23 cellular contexts compared by ENCODE assay signal in the genomic region with DNA sequence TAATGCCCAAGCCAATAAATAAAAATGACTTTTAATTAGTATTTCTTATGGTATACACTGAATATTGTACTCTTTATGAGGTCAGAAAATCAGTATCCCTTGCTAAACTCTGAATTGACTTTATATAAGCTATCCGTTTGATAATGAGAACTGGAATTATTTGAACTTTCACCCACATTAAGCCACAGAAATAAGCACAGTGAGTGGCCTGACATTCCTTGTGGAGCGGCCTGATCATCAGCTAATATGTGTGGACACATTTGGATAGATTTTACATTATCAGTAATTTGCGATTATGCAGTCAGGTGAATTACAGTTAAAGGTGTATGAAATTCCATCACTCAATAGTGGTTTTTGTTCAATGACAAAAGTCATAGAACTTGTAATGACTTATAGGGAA.
A peak's percentile ranks its signal among the peaks of the same experiment; 100 is the strongest.
DNase-seq lines count a peak whose midpoint lies in the region; ATAC-seq, FAIRE-seq and TF ChIP-seq lines count a peak whose summit lies in the region.
"Had no signal": no experiment of that assay in that cellular context is flagged by ENCODE, and none has a peak within 500 bp of the region (broad histone marks: within the 10 kb centered on the region; RNA-seq: fewer than 3 reads in every experiment).

No MANE protein-coding gene starts in this region.

- TF ChIP-seq POLR2A in heart left ventricle (IDR thresholded peaks at IDR 0.05) (no peak), transverse colon (IDR thresholded peaks at IDR 0.05) (no peak)

- in situ Hi-C loops in mammary epithelial cell (cut with MboI; ENCODE audit: low sequenced_read_pairs in 2 of 2) (no loop called here), transverse colon (cut with MboI; ENCODE audit: low pct_ligation_motif_present in 1 of 4, low pct_unique_long_range_greater_than_20kb in 1 of 4, low sequenced_read_pairs in 3 of 4) (no loop called here)

- FAIRE-seq in keratinocyte (lab: Jason Lieb, UNC) = no peak
- FAIRE-seq: GM12878 had no signal

- no peak for TF ChIP-seq CTCF in heart left ventricle (IDR thresholded peaks at IDR 0.05)
- TF ChIP-seq CTCF in mammary epithelial cell (conservative IDR thresholded peaks at IDR 0.05 in 1 of 2, IDR thresholded peaks at IDR 0.05 in 1 of 2; ENCODE audit: extremely low read depth in 1 of 2, insufficient read depth in 1 of 2, low read depth in 1 of 2, low read length in 2 of 2) = no peak
- no peak for TF ChIP-seq CTCF in keratinocyte (optimal IDR thresholded peaks at IDR 0.05 in 1 of 3, IDR thresholded peaks at IDR 0.05 in 1 of 3, conservative IDR thresholded peaks at IDR 0.05 in 1 of 3; ENCODE audit: extremely low read depth in 1 of 3, insufficient read depth in 2 of 3, low read length in 3 of 3)
- no peak for TF ChIP-seq CTCF in thoracic aorta (IDR thresholded peaks at IDR 0.05)
- TF ChIP-seq CTCF in transverse colon (IDR thresholded peaks at IDR 0.05) = no peak

- peak overlapping the region in 11 of 12 donors; percentile 3 to 81 (median 52) for H3K27ac ChIP-seq in heart left ventricle
- H3K27ac ChIP-seq in mammary epithelial cell (ENCODE audit: insufficient read depth, low read depth, low read length) = peak overlapping the region; percentile 89
- peak overlapping the region; percentile 84 for H3K27ac ChIP-seq in keratinocyte (ENCODE audit: control insufficient read depth, insufficient read depth, low read length)
- H3K27ac ChIP-seq in thoracic aorta = no peak overlapping the region
- H3K27ac ChIP-seq in transverse colon = no peak overlapping the region
- H3K27ac ChIP-seq: vagina had no signal

- TF ChIP-seq EP300 in transverse colon (IDR thresholded peaks at IDR 0.05; ENCODE audit: low read depth) = no peak

- H3K79me2 ChIP-seq in mammary epithelial cell (ENCODE audit: insufficient read depth, low read length) (no peaks in the 10 kb centered on the region), keratinocyte (ENCODE audit: control insufficient read depth, insufficient read depth, low read length) (no peaks in the 10 kb centered on the region)

- H4K20me1 ChIP-seq in mammary epithelial cell (ENCODE audit: insufficient read depth, low read length) (no peaks in the 10 kb centered on the region), keratinocyte (ENCODE audit: control insufficient read depth, extremely low read depth, insufficient read depth, low read length) (no peaks in the 10 kb centered on the region)

- H2AFZ ChIP-seq in mammary epithelial cell (ENCODE audit: low read depth, low read length) (no peak overlapping the region), keratinocyte (ENCODE audit: control insufficient read depth, low read length) (no peak overlapping the region)

- CTCF ChIA-PET in mammary epithelial cell (lab: Charles Lee; ENCODE audit: low non-redundant PET) = no interaction called here

- 44 to 53% (median 46%) methylated on average over 3 of the region's 3 CpGs for WGBS in heart left ventricle, 4 donors
- 97% methylated on average over 3 of the region's 3 CpGs for WGBS in mammary epithelial cell (ENCODE audit: low coverage, missing lambda C conversion rate)
- 93 to 96% methylated on average over 3 of the region's 3 CpGs for WGBS in transverse colon (ENCODE audit: low coverage in 1 of 2), 2 donors

- peak in 3 of 4 donors; percentile 45 to 69 (median 65) for ATAC-seq in heart left ventricle
- no peak for ATAC-seq in thoracic aorta (ENCODE audit: insufficient number of reproducible peaks, low FRiP score, low read depth)
- ATAC-seq: GM12878 had no signal

- H3K9me3 ChIP-seq in heart left ventricle = peaks cover 0 to under 1% (median 0%) of the 10 kb centered on the region in 12 donors
- peaks cover 3% of the 10 kb centered on the region for H3K9me3 ChIP-seq in mammary epithelial cell (replicated peaks; ENCODE audit: insufficient read depth, low read length)
- H3K9me3 ChIP-seq in keratinocyte (ENCODE audit: control insufficient read depth, low read depth, low read length) = no peaks in the 10 kb centered on the region
- no peaks in the 10 kb centered on the region for H3K9me3 ChIP-seq in thoracic aorta
- no peaks in the 10 kb centered on the region for H3K9me3 ChIP-seq in transverse colon
- H3K9me3 ChIP-seq: ovary, SJSA1, vagina had no signal

- peaks cover 0 to 20% (median 3%) of the 10 kb centered on the region in 12 donors for H3K4me1 ChIP-seq in heart left ventricle
- peaks cover 13% of the 10 kb centered on the region for H3K4me1 ChIP-seq in mammary epithelial cell (ENCODE audit: insufficient read depth, low read length)
- peaks cover 23% of the 10 kb centered on the region for H3K4me1 ChIP-seq in keratinocyte (ENCODE audit: control insufficient read depth, extremely low read depth, insufficient read depth, low read length)
- H3K4me1 ChIP-seq in thoracic aorta (ENCODE audit: control insufficient read depth in 1 of 2, low read depth in 2 of 2) = peaks cover 0 to 5% of the 10 kb centered on the region in 2 donors
- H3K4me1 ChIP-seq in transverse colon = no peaks in the 10 kb centered on the region
- H3K4me1 ChIP-seq: SJSA1, vagina had no signal

- H3K36me3 ChIP-seq in heart left ventricle (no peaks in the 10 kb centered on the region), mammary epithelial cell (ENCODE audit: insufficient read depth, low read length) (no peaks in the 10 kb centered on the region), keratinocyte (ENCODE audit: control insufficient read depth in 2 of 2, extremely low read depth in 1 of 2, insufficient read depth in 2 of 2, low read length in 2 of 2) (no peaks in the 10 kb centered on the region), thoracic aorta (no peaks in the 10 kb centered on the region), transverse colon (no peaks in the 10 kb centered on the region)
- H3K36me3 ChIP-seq: ovary, SJSA1, vagina had no signal

- BruUV-seq in mammary epithelial cell (replicated peaks; lab: Mats Ljungman, UMichigan) = no TSS peak

- dilution Hi-C loops in mammary epithelial cell (cut with HindIII; ENCODE audit: low sequenced_read_pairs) = no loop called here
- dilution Hi-C loops in keratinocyte (cut with MboI; ENCODE audit: extremely low pct_ligation_motif_present, low sequenced_read_pairs) = no loop called here

- H3K4me3 ChIP-seq in heart left ventricle (peak overlapping the region in 5 of 12 donors; percentile 31 to 51 (median 37)), mammary epithelial cell (replicated peaks in 1 of 3; ENCODE audit: insufficient read depth in 1 of 3, low read depth in 2 of 3, low read length in 3 of 3) (no peak overlapping the region), keratinocyte (ENCODE audit: control insufficient read depth in 2 of 3, extremely low read depth in 1 of 3, insufficient read depth in 2 of 3, low read depth in 1 of 3, low read length in 3 of 3) (no peak overlapping the region), thoracic aorta (peak overlapping the region; percentile 61), transverse colon (no peak overlapping the region)
- H3K4me3 ChIP-seq: GM12878, GM23248, vagina had no signal

- H3K27me3 ChIP-seq in heart left ventricle (no peaks in the 10 kb centered on the region), mammary epithelial cell (ENCODE audit: insufficient read depth, low read length) (no peaks in the 10 kb centered on the region), keratinocyte (ENCODE audit: control insufficient read depth, extremely low read depth, insufficient read depth, low read length) (no peaks in the 10 kb centered on the region), thoracic aorta (replicated peaks; ENCODE audit: insufficient read depth) (no peaks in the 10 kb centered on the region), transverse colon (no peaks in the 10 kb centered on the region)
- H3K27me3 ChIP-seq: ovary, SJSA1, vagina had no signal

- no peak overlapping the region for H3K4me2 ChIP-seq in mammary epithelial cell (ENCODE audit: insufficient read depth, low read depth, low read length)
- H3K4me2 ChIP-seq in keratinocyte (ENCODE audit: control insufficient read depth, extremely low read depth, insufficient read depth, low read depth, low read length) = peak overlapping the region; percentile 87

- DNase-seq in heart left ventricle (no peak), cardiac septum (ENCODE audit: low spot score) (no peak), mammary epithelial cell (no peak), keratinocyte (ENCODE audit: low read depth, low spot score) (no peak), thoracic aorta (ENCODE audit: low spot score) (no peak), transverse colon (no peak), T1000 (lab: John Stamatoyannopoulos, UW) (no peak), kidney tubule cell (ENCODE audit: low spot score) (no peak)
- DNase-seq: ACHN; activated CD4-positive, alpha-beta T cell treated with anti-CD3 and anti-CD28 coated beads for 1 hour; activated naive CD8-positive, alpha-beta T cell treated with anti-CD3 and anti-CD28 coated beads, Interleukin-2, amount 50 U/mL, for 24 hours; C1 segment of cervical spinal cord; caudate nucleus; immature natural killer cell; NCI-H146; NCI-H2171 treated with DMSO at 0.1 percent for 48 hours; NCI-H69; ovary; substantia nigra had no signal

- H3K9ac ChIP-seq in mammary epithelial cell (ENCODE audit: insufficient read depth, low read length) (no peak overlapping the region), keratinocyte (ENCODE audit: control insufficient read depth, extremely low read depth, insufficient read depth, low read length) (peak overlapping the region; percentile 67)
- H3K9ac ChIP-seq: GM23248 had no signal

- intact Hi-C loops in heart left ventricle (cut with DNase I) = loop anchor here in 1 of 10 donors (5.0 kb wide), 1 partner anchor 422 kb away; no protein-coding TSS in a partner anchor
- intact Hi-C loops in cardiac septum (cut with DNase I) = loop anchor here (10.0 kb wide), 1 partner anchor 220 kb away; no protein-coding TSS in a partner anchor
- intact Hi-C loops in mammary epithelial cell (cut with micrococcal nuclease) = no loop called here
- intact Hi-C loops in transverse colon (cut with DNase I; ENCODE audit: low total_unique reads) = no loop called here

- H3K9me1 ChIP-seq in keratinocyte (ENCODE audit: control insufficient read depth, extremely low read depth, insufficient read depth, low read length) = no peaks in the 10 kb centered on the region

Comparison
In these comparisons a context has a peak if more than half of its experiments do, and no peak if none do; other contexts are left out.
1. H3K27ac ChIP-seq: peak in heart left ventricle (11 of 12), mammary epithelial cell (single experiment) and keratinocyte (single experiment); none in thoracic aorta (0 of 2) and transverse colon (0 of 4).